Comparison of ENCODE assay signal across 9 cellular contexts in the genomic region with DNA sequence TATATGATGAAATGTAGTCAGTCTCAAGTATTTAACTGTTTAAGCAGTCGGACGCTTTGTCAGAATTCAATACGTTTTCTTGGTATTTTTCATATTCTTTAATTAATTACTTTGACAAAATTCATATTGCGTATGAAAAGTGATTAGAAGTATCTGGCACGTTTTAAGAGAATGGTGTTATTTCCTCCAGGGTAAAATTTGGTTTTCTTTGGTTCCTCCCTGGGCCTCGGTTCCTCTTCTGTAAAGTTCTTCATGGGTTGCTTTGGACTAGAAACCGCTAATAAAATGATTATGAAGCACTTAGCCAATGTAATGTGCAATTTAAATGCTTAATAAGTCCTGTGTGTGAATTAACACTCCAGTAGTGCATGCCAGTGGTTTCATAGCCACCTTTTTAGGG. TPM values are rescaled to one million over a fixed set of nuclear protein-coding genes. Genes with fewer than 3 reads are reported as not detected.
A peak's percentile ranks its signal among the peaks of the same experiment; 100 is the strongest.
DNase-seq lines count a peak whose midpoint lies in the region; ATAC-seq, FAIRE-seq and TF ChIP-seq lines count a peak whose summit lies in the region.
"Had no signal": no experiment of that assay in that cellular context is flagged by ENCODE, and none has a peak within 500 bp of the region (broad histone marks: within the 10 kb centered on the region; RNA-seq: fewer than 3 reads in every experiment).

No MANE protein-coding gene starts in this region.

- peak overlapping the region; percentile 96 for H3K4me3 Mint-ChIP-seq in astrocyte (ENCODE audit: unreplicated experiment)

- DNase-seq in A549 (ENCODE audit: low read depth in 1 of 2, low spot score in 1 of 2) (no peak), HAP-1 (ENCODE audit: low spot score in 2 of 2) (no peak), astrocyte (ENCODE audit: low read depth) (no peak), NCI-H1417 (lab: John Stamatoyannopoulos, UW) (no peak), mucosa of descending colon (no peak)
- DNase-seq in stimulated activated CD4-positive, alpha-beta T cell treated with anti-CD3 and anti-CD28 coated beads, Interleukin-4, amount 100 ng/mL, for 4 hours = no peak
- DNase-seq: activated CD4-positive, alpha-beta T cell treated with anti-CD3 and anti-CD28 coated beads, Interleukin-2, amount 50 U/mL, for 4 hours had no signal

- H3K9me3 ChIP-seq in A549 (no peaks in the 10 kb centered on the region), HAP-1 (no peaks in the 10 kb centered on the region), astrocyte (ENCODE audit: insufficient read depth, low read depth, low read length) (no peaks in the 10 kb centered on the region), mesodermal cell (ENCODE audit: control insufficient read depth, low read length) (no peaks in the 10 kb centered on the region), mucosa of descending colon (no peaks in the 10 kb centered on the region)

- no peak for TF ChIP-seq RAD21 in A549 (conservative IDR thresholded peaks at IDR 0.05 in 1 of 2, IDR thresholded peaks at IDR 0.05 in 1 of 2)

- FAIRE-seq in A549 (lab: Jason Lieb, UNC) = no peak
- FAIRE-seq in astrocyte (lab: Jason Lieb, UNC) = no peak

- TF ChIP-seq EP300 in A549 (IDR thresholded peaks at IDR 0.05) = no peak

- peaks cover 10% of the 10 kb centered on the region for H3K4me1 Mint-ChIP-seq in astrocyte (ENCODE audit: low read depth, unreplicated experiment)

- H3K36me3 ChIP-seq in HAP-1 (replicated peaks) = no peaks in the 10 kb centered on the region
- H3K36me3 ChIP-seq in astrocyte (ENCODE audit: insufficient read depth, low read length) = no peaks in the 10 kb centered on the region
- no peaks in the 10 kb centered on the region for H3K36me3 ChIP-seq in mesodermal cell (ENCODE audit: control insufficient read depth, insufficient read depth, low read length)
- no peaks in the 10 kb centered on the region for H3K36me3 ChIP-seq in mucosa of descending colon (ENCODE audit: low read depth)

- no peak for TF ChIP-seq POLR2A in A549 (IDR thresholded peaks at IDR 0.05; ENCODE audit: low read length)

- H3K27me3 Mint-ChIP-seq in astrocyte (ENCODE audit: low read depth, unreplicated experiment) = no peaks in the 10 kb centered on the region

- H3K9me3 Mint-ChIP-seq in astrocyte (ENCODE audit: unreplicated experiment) = no peaks in the 10 kb centered on the region

- H3K4me2 ChIP-seq in A549 (peak overlapping the region; percentile 98), astrocyte (ENCODE audit: low read length) (peak overlapping the region; percentile 86)

- intact Hi-C loops in mucosa of descending colon (cut with DNase I, micrococcal nuclease) = loop anchor here in 1 of 2 donors (10.0 kb wide), 1 partner anchor 117 kb away; no protein-coding TSS in a partner anchor

- H2AFZ ChIP-seq in astrocyte (ENCODE audit: low read depth, low read length) = no peak overlapping the region

- H3K36me3 Mint-ChIP-seq in astrocyte (ENCODE audit: low read depth, unreplicated experiment) = no peaks in the 10 kb centered on the region

- H3K27ac Mint-ChIP-seq in astrocyte (ENCODE audit: unreplicated experiment) = peak overlapping the region; percentile 85

- POLR2A ChIA-PET in A549 (lab: Yijun Ruan, JAX) = no interaction called here

- H3K9ac ChIP-seq in astrocyte (ENCODE audit: low read length) = peak overlapping the region; percentile 85

- peaks cover 62% of the 10 kb centered on the region for H3K79me2 ChIP-seq in astrocyte (ENCODE audit: insufficient read depth, low read length)

- 79% methylated on average over 7 of the region's 7 CpGs for WGBS in A549 (ENCODE audit: missing lambda C conversion rate)
- no CpG with 5 or more reads among the region's 7 CpGs for WGBS in mesodermal cell (ENCODE audit: insufficient coverage in 2 of 2), 2 experiments

- in situ Hi-C loops in HAP-1 (cut with MboI; ENCODE audit: low sequenced_read_pairs) = no loop called here

- peaks cover 42% of the 10 kb centered on the region for H4K20me1 ChIP-seq in astrocyte (ENCODE audit: insufficient read depth, low read length)

- H3K4me1 ChIP-seq in A549 (peaks cover 21% of the 10 kb centered on the region), HAP-1 (peaks cover 13% of the 10 kb centered on the region), astrocyte (ENCODE audit: insufficient read depth, low read length) (peaks cover 4% of the 10 kb centered on the region), mesodermal cell (ENCODE audit: control insufficient read depth, insufficient read depth, low read length, poor library complexity, severe bottlenecking) (peaks cover 5% of the 10 kb centered on the region), mucosa of descending colon (ENCODE audit: low read depth) (peaks cover 7% of the 10 kb centered on the region)

- no peak for ATAC-seq in A549
- no peak for ATAC-seq in HG03039 (IDR thresholded peaks at IDR 0.05; ENCODE audit: unreplicated experiment)
- ATAC-seq in mucosa of descending colon = no peak

- CTCF ChIA-PET in A549 (lab: Yijun Ruan, JAX) = interaction anchor here (1.2 to 2.7 kb wide), 4 partner anchors 11 to 62 kb away, joined by 3 to 17 read pairs (median 6); no protein-coding TSS in a partner anchor

- no peak overlapping the region; a peak in 1 of 6 replicates for H3K27ac ChIP-seq in A549
- H3K27ac ChIP-seq in astrocyte (ENCODE audit: low read depth, low read length) = no peak overlapping the region
- H3K27ac ChIP-seq in mesodermal cell (ENCODE audit: low read depth, low read length, severe bottlenecking) = no peak overlapping the region

- H3K27me3 ChIP-seq in HAP-1 (ENCODE audit: low read depth) (no peaks in the 10 kb centered on the region), astrocyte (ENCODE audit: insufficient read depth, low read length) (no peaks in the 10 kb centered on the region)

- H3K4me3 ChIP-seq in A549 = peak overlapping the region; percentile 98; the same call in 2 of the 3 replicates
- peak overlapping the region; percentile 98 for H3K4me3 ChIP-seq in HAP-1
- peak overlapping the region; percentile 87 for H3K4me3 ChIP-seq in astrocyte (ENCODE audit: insufficient read depth, low read depth, low read length)
- peak overlapping the region; percentile 95 for H3K4me3 ChIP-seq in mesodermal cell (ENCODE audit: extremely low read depth, insufficient read depth, low read length, poor library complexity, severe bottlenecking)
- H3K4me3 ChIP-seq in mucosa of descending colon = no peak overlapping the region

- TF ChIP-seq CTCF in A549 (IDR thresholded peaks at IDR 0.05) = no peak
- no peak for TF ChIP-seq CTCF in astrocyte (IDR thresholded peaks at IDR 0.05; ENCODE audit: insufficient read depth, low read depth, low read length)
- no peak for TF ChIP-seq CTCF in mucosa of descending colon (IDR thresholded peaks at IDR 0.05)

TF ChIP-seq in A549, 52 proteins besides CTCF, POLR2A, EP300 and RAD21 (continues in another document):
- TF ChIP-seq CEBPB (IDR thresholded peaks at IDR 0.05) (no peak), RNF2 (IDR thresholded peaks at IDR 0.05; ENCODE audit: borderline replicate concordance, low read depth) (no peak), ZFP36 (IDR thresholded peaks at IDR 0.05; ENCODE audit: borderline replicate concordance, partially characterized antibody) (no peak)
- TF ChIP-seq, protein P1, sequence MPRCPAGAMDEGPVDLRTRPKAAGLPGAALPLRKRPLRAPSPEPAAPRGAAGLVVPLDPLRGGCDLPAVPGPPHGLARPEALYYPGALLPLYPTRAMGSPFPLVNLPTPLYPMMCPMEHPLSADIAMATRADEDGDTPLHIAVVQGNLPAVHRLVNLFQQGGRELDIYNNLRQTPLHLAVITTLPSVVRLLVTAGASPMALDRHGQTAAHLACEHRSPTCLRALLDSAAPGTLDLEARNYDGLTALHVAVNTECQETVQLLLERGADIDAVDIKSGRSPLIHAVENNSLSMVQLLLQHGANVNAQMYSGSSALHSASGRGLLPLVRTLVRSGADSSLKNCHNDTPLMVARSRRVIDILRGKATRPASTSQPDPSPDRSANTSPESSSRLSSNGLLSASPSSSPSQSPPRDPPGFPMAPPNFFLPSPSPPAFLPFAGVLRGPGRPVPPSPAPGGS (IDR thresholded peaks at IDR 0.05) = no peak

RNA-seq across cellular contexts. Expression of a gene that starts 1.5 kb away (rescaled TPM):
- 14.1 and 14.9 TPM in 2 replicates for polyA plus RNA-seq in A549 (2011; rRNA removed)
- polyA plus RNA-seq in A549 (2012; cell fraction: cytosol; rRNA removed) = 4.3 and 5.1 TPM in 2 replicates
- 4.6 and 6.6 TPM in 2 replicates for polyA plus RNA-seq in A549 (2012; cell fraction: nucleus; rRNA removed)
- 5.9 to 6.3 TPM (median 6.0 TPM) in 3 replicates for polyA plus RNA-seq in A549 (2017; fragmentation: RNase III; extraction: RNeasy Plus Mini Kit Qiagen cat#74134 plus additional on column Dnase treatment)
- 12.2 and 12.8 TPM in 2 replicates for polyA minus RNA-seq in A549 (2011; rRNA and poly(A)+ RNA removed)
- 45.1 and 46.6 TPM in 2 replicates for total RNA-seq in astrocyte
- 30.2 TPM for polyA plus RNA-seq in mesodermal cell (2013, experiment 1 of 2)
- polyA plus RNA-seq in mesodermal cell (2013, experiment 2 of 2) = 24.1 TPM
- 10 to 100 TPM; 11.0 to 24.4 (median 13.1) TPM for total RNA-seq in mucosa of descending colon

RNA-seq across cellular contexts. Expression of a gene that starts 22.3 kb away (rescaled TPM):
- 0.80 and 1.5 TPM in 2 replicates for polyA plus RNA-seq in A549 (2011; rRNA removed)
- polyA plus RNA-seq in A549 (2012; cell fraction: cytosol; rRNA removed) = 0.09 and 0.34 TPM in 2 replicates
- polyA plus RNA-seq in A549 (2012; cell fraction: nucleus; rRNA removed) = 2.1 and 4.6 TPM in 2 replicates
- 0.42 to 0.78 TPM (median 0.62 TPM) in 3 replicates for polyA plus RNA-seq in A549 (2017; fragmentation: RNase III; extraction: RNeasy Plus Mini Kit Qiagen cat#74134 plus additional on column Dnase treatment)
- 1.1 and 2.4 TPM in 2 replicates for polyA minus RNA-seq in A549 (2011; rRNA and poly(A)+ RNA removed)
- not detected in 2 replicates for total RNA-seq in astrocyte
- not detected for polyA plus RNA-seq in mesodermal cell (2013, experiment 1 of 2)
- polyA plus RNA-seq in mesodermal cell (2013, experiment 2 of 2) = not detected
- 100 to 1,000 TPM in 1 of 3 donors, 10 to 100 TPM in 2; 52.9 to 151 (median 75.8) TPM for total RNA-seq in mucosa of descending colon

RNA-seq across cellular contexts. Expression of a gene that starts 39.1 kb away (rescaled TPM):
- polyA plus RNA-seq in A549 (2011; rRNA removed) = 8.4 and 10.4 TPM in 2 replicates
- 9.8 and 13.8 TPM in 2 replicates for polyA plus RNA-seq in A549 (2012; cell fraction: cytosol; rRNA removed)
- polyA plus RNA-seq in A549 (2012; cell fraction: nucleus; rRNA removed) = 33.3 and 40.1 TPM in 2 replicates
- polyA plus RNA-seq in A549 (2017; fragmentation: RNase III; extraction: RNeasy Plus Mini Kit Qiagen cat#74134 plus additional on column Dnase treatment) = 7.4 to 9.2 TPM (median 8.5 TPM) in 3 replicates
- polyA minus RNA-seq in A549 (2011; rRNA and poly(A)+ RNA removed) = 14.3 and 18.1 TPM in 2 replicates
- total RNA-seq in astrocyte = 6.3 and 9.6 TPM in 2 replicates
- polyA plus RNA-seq in mesodermal cell (2013, experiment 1 of 2) = 11.2 TPM
- 9.3 TPM for polyA plus RNA-seq in mesodermal cell (2013, experiment 2 of 2)
- 10 to 100 TPM; 14.1 to 19.3 (median 16.3) TPM for total RNA-seq in mucosa of descending colon

RNA-seq across cellular contexts. Expression of a gene that starts 58.8 kb away (rescaled TPM):
- polyA plus RNA-seq in A549 (2011; rRNA removed) (0.10 and 0.25 TPM in 2 replicates), A549 (2017; fragmentation: RNase III; extraction: RNeasy Plus Mini Kit Qiagen cat#74134 plus additional on column Dnase treatment) (0.33 to 0.44 TPM (median 0.35 TPM) in 3 replicates)
- 0.17 and 0.30 TPM in 2 replicates for polyA plus RNA-seq in A549 (2012; cell fraction: cytosol; rRNA removed)
- 0.79 and 1.1 TPM in 2 replicates for polyA plus RNA-seq in A549 (2012; cell fraction: nucleus; rRNA removed)
- 0.39 and 0.54 TPM in 2 replicates for polyA minus RNA-seq in A549 (2011; rRNA and poly(A)+ RNA removed)
- total RNA-seq in astrocyte (0.55 and 1.5 TPM in 2 replicates), mucosa of descending colon (under 1 TPM in 2 of 3 donors, not detected in 1; 0.07 to 0.85 TPM)
- polyA plus RNA-seq in mesodermal cell (2013, experiment 1 of 2) = 1.8 TPM
- polyA plus RNA-seq in mesodermal cell (2013, experiment 2 of 2) = 1.4 TPM

Comparison
In these comparisons a context has a peak if more than half of its experiments do, and no peak if none do; other contexts are left out.
1. RNA of a gene that starts 22.3 kb away (total RNA-seq): 52.9 to 151 TPM in mucosa of descending colon; not detected in astrocyte; every median in the first group is over 10 times any median in the second.